22 cellular contexts compared by ENCODE assay signal in genomic region chr6:158969148-158969547, GRCh38. TPM values are rescaled to one million over a fixed set of nuclear protein-coding genes. Genes with fewer than 3 reads are reported as not detected.
A peak's percentile ranks its signal among the peaks of the same experiment; 100 is the strongest.
DNase-seq lines count a peak whose midpoint lies in the region; ATAC-seq, FAIRE-seq and TF ChIP-seq lines count a peak whose summit lies in the region.
"Had no signal": no experiment of that assay in that cellular context is flagged by ENCODE, and none has a peak within 500 bp of the region (broad histone marks: within the 10 kb centered on the region; RNA-seq: fewer than 3 reads in every experiment).

No MANE protein-coding gene starts in this region.

- no peak overlapping the region for H3K4me2 ChIP-seq in OCI-LY7 (ENCODE audit: low read length)
- no peak overlapping the region for H3K4me2 ChIP-seq in K562 (ENCODE audit: insufficient read depth, low read length)
- no peak overlapping the region for H3K4me2 ChIP-seq in mesendoderm (ENCODE audit: low read length)
- H3K4me2 ChIP-seq: BLaER1 treated with 17β-estradiol and CSF1 and Interleukin-3, amounts not matched to agents 10 nM and 100 nM had no signal

- H2AK5ac ChIP-seq in mesendoderm (ENCODE audit: low read length) = no peak overlapping the region

- no peak overlapping the region for H3K56ac ChIP-seq in mesendoderm (ENCODE audit: low read length)

- BruUV-seq in OCI-LY7 (replicated peaks; lab: Mats Ljungman, UMichigan) (no TSS peak), K562 (replicated peaks; lab: Mats Ljungman, UMichigan) (no TSS peak)

- TF ChIP-seq EP300 in K562 (IDR thresholded peaks at IDR 0.05; ENCODE audit: low read length) = no peak

- H3K4me1 Mint-ChIP-seq in type B pancreatic cell (ENCODE audit: unreplicated experiment) = no peaks in the 10 kb centered on the region
- peaks cover 3% of the 10 kb centered on the region for H3K4me1 Mint-ChIP-seq in activated T-cell treated with anti-CD3 and anti-CD28 coated beads, Interleukin-2, amount 50 U/mL, for 24 hours (ENCODE audit: low read depth)

- H4K20me1 ChIP-seq in OCI-LY7 (ENCODE audit: insufficient read depth, low read length) (no peaks in the 10 kb centered on the region), K562 (replicated peaks; ENCODE audit: control insufficient read depth, insufficient read depth, low read length) (no peaks in the 10 kb centered on the region)
- H4K20me1 ChIP-seq: BLaER1 treated with 17β-estradiol and CSF1 and Interleukin-3, amounts not matched to agents 10 nM and 100 nM had no signal

- intact Hi-C loops in OCI-LY7 (cut with micrococcal nuclease; ENCODE audit: unreplicated experiment) = no loop called here
- intact Hi-C loops in K562 (cut with micrococcal nuclease) = no loop called here

- H3K4me3 ChIP-seq in OCI-LY7 (ENCODE audit: low read depth, low read length, poor library complexity, severe bottlenecking) (no peak overlapping the region), K562 (no peak overlapping the region), mesendoderm (ENCODE audit: low read length) (no peak overlapping the region)
- H3K4me3 ChIP-seq: BLaER1 treated with 17β-estradiol and CSF1 and Interleukin-3, amounts not matched to agents 10 nM and 100 nM had no signal

- H3K27ac ChIP-seq in OCI-LY7 (ENCODE audit: low read depth, low read length, poor library complexity, severe bottlenecking) = no peak overlapping the region
- H3K27ac ChIP-seq in K562 (ENCODE audit: extremely low read depth, low read depth, low read length) = no peak overlapping the region
- H3K27ac ChIP-seq in mesendoderm (ENCODE audit: low read depth, low read length) = no peak overlapping the region
- H3K27ac ChIP-seq in RWPE1 = no peak overlapping the region
- H3K27ac ChIP-seq: BLaER1 treated with 17β-estradiol and CSF1 and Interleukin-3, amounts not matched to agents 10 nM and 100 nM had no signal

- H3K9me1 ChIP-seq in K562 (ENCODE audit: control insufficient read depth, insufficient read depth, low read length) = no peaks in the 10 kb centered on the region

- no peak for FAIRE-seq in K562 (lab: Jason Lieb, UNC)
- FAIRE-seq: GM12892 had no signal

- no peak for TF ChIP-seq CTCF in OCI-LY7 (conservative IDR thresholded peaks at IDR 0.05; ENCODE audit: low read length)
- no peak for TF ChIP-seq CTCF in K562 (IDR thresholded peaks at IDR 0.05 in 2 of 3, conservative IDR thresholded peaks at IDR 0.05 in 1 of 3; ENCODE audit: insufficient read depth in 2 of 3, low read depth in 1 of 3, low read length in 3 of 3)
- no peak for TF ChIP-seq CTCF in RWPE1 (conservative IDR thresholded peaks at IDR 0.05; ENCODE audit: low read depth)
- no peak for TF ChIP-seq CTCF in type B pancreatic cell (conservative IDR thresholded peaks at IDR 0.05)

- no peak overlapping the region for H2AFZ ChIP-seq in OCI-LY7 (ENCODE audit: low read length)
- H2AFZ ChIP-seq in K562 (ENCODE audit: low read depth, low read length) = no peak overlapping the region

- no peak overlapping the region for H2BK5ac ChIP-seq in mesendoderm (ENCODE audit: low read length)

- peaks cover 4% of the 10 kb centered on the region for H3K4me1 ChIP-seq in OCI-LY7 (ENCODE audit: insufficient read depth, low read length, poor library complexity, severe bottlenecking)
- no peaks in the 10 kb centered on the region for H3K4me1 ChIP-seq in K562 (replicated peaks in 1 of 2; ENCODE audit: control insufficient read depth in 2 of 2, insufficient read depth in 2 of 2, low read length in 2 of 2)
- H3K4me1 ChIP-seq in mesendoderm (ENCODE audit: control insufficient read depth, low read depth, low read length) = no peaks in the 10 kb centered on the region
- H3K4me1 ChIP-seq: BLaER1 treated with 17β-estradiol and CSF1 and Interleukin-3, amounts not matched to agents 10 nM and 100 nM had no signal

- WGBS in K562 (ENCODE audit: insufficient coverage, low coverage, missing lambda C conversion rate) = 0% methylated on average over 1 of the region's 1 CpG
- WGBS in mesendoderm (ENCODE audit: extremely low coverage, insufficient coverage, low lambda C conversion rate) = no CpG with 5 or more reads among the region's 1 CpG

- H3K79me2 ChIP-seq in OCI-LY7 (ENCODE audit: insufficient read depth, low read depth, low read length) (no peaks in the 10 kb centered on the region), K562 (ENCODE audit: control insufficient read depth, insufficient read depth, low read length) (no peaks in the 10 kb centered on the region), mesendoderm (ENCODE audit: control insufficient read depth, insufficient read depth, low read length) (no peaks in the 10 kb centered on the region)

- H3K27me3 Mint-ChIP-seq in type B pancreatic cell = no peaks in the 10 kb centered on the region
- H3K27me3 Mint-ChIP-seq in activated T-cell treated with anti-CD3 and anti-CD28 coated beads, Interleukin-2, amount 50 U/mL, for 24 hours = no peaks in the 10 kb centered on the region
- H3K27me3 Mint-ChIP-seq: CD8-positive, alpha-beta memory T cell had no signal

- peaks cover 10% of the 10 kb centered on the region; the same call in 1 of the 2 replicates for H3K36me3 ChIP-seq in OCI-LY7 (ENCODE audit: insufficient read depth, low read length)
- no peaks in the 10 kb centered on the region for H3K36me3 ChIP-seq in K562 (ENCODE audit: control insufficient read depth, insufficient read depth, low read length)
- H3K36me3 ChIP-seq in mesendoderm (ENCODE audit: control insufficient read depth, insufficient read depth, low read length) = no peaks in the 10 kb centered on the region

- CTCF ChIA-PET in OCI-LY7 (lab: Charles Lee; ENCODE audit: unreplicated experiment) = no interaction called here
- CTCF ChIA-PET in K562 (lab: Yijun Ruan, JAX; ENCODE audit: low intra/inter-chr PET ratio) = no interaction called here
- CTCF ChIA-PET in RWPE1 (lab: Yijun Ruan, JAX) = no interaction called here

- no peak overlapping the region for H3K18ac ChIP-seq in mesendoderm (ENCODE audit: low read length)

- no peak overlapping the region for H3K9ac ChIP-seq in K562 (ENCODE audit: insufficient read depth in 1 of 2, low read depth in 2 of 2, low read length in 2 of 2)
- no peak overlapping the region for H3K9ac ChIP-seq in mesendoderm (ENCODE audit: low read length)
- H3K9ac ChIP-seq: BLaER1 treated with 17β-estradiol and CSF1 and Interleukin-3, amounts not matched to agents 10 nM and 100 nM had no signal

- TF ChIP-seq RAD21 in K562 (CRISPR knock-in tag; conservative IDR thresholded peaks at IDR 0.05 in 1 of 2, IDR thresholded peaks at IDR 0.05 in 1 of 2) = no peak

- no peak overlapping the region for H3K27ac Mint-ChIP-seq in type B pancreatic cell
- no peak overlapping the region for H3K27ac Mint-ChIP-seq in activated T-cell treated with anti-CD3 and anti-CD28 coated beads, Interleukin-2, amount 50 U/mL, for 24 hours
- H3K27ac Mint-ChIP-seq: CD8-positive, alpha-beta memory T cell; HFFc6 had no signal

- POLR2A ChIA-PET in OCI-LY7 (lab: Charles Lee) (no interaction called here), K562 (lab: Yijun Ruan, JAX) (no interaction called here), RWPE1 (lab: Yijun Ruan, JAX; ENCODE audit: low non-redundant PET) (no interaction called here)

- in situ Hi-C loops in K562 (cut with MboI) = no loop called here

- H4K8ac ChIP-seq in mesendoderm (ENCODE audit: low read depth, low read length) = no peak overlapping the region

- H3K9me3 Mint-ChIP-seq in type B pancreatic cell = peaks cover 11% of the 10 kb centered on the region
- H3K9me3 Mint-ChIP-seq in activated T-cell treated with anti-CD3 and anti-CD28 coated beads, Interleukin-2, amount 50 U/mL, for 24 hours = peaks cover 15% of the 10 kb centered on the region

- peaks cover 20% of the 10 kb centered on the region for H3K36me3 Mint-ChIP-seq in type B pancreatic cell
- peaks cover 11% of the 10 kb centered on the region for H3K36me3 Mint-ChIP-seq in activated T-cell treated with anti-CD3 and anti-CD28 coated beads, Interleukin-2, amount 50 U/mL, for 24 hours (ENCODE audit: low read depth)

- H3K79me1 ChIP-seq in mesendoderm (ENCODE audit: low read length) = no peaks in the 10 kb centered on the region

- no peak for ATAC-seq in K562
- ATAC-seq: Panc1, Right ventricle myocardium inferior had no signal

- H3K4me3 Mint-ChIP-seq in type B pancreatic cell = no peak overlapping the region
- H3K4me3 Mint-ChIP-seq in activated T-cell treated with anti-CD3 and anti-CD28 coated beads, Interleukin-2, amount 50 U/mL, for 24 hours = no peak overlapping the region
- H3K4me3 Mint-ChIP-seq: CD8-positive, alpha-beta memory T cell; HFFc6 had no signal

- no peak for TF ChIP-seq POLR2A in K562 (conservative IDR thresholded peaks at IDR 0.05)

- peaks cover 24% of the 10 kb centered on the region; the same call in 1 of the 2 replicates for H3K9me3 ChIP-seq in OCI-LY7 (ENCODE audit: low read length)
- H3K9me3 ChIP-seq in K562 (replicated peaks; ENCODE audit: control insufficient read depth, insufficient read depth, low read depth, low read length) = peaks cover 4% of the 10 kb centered on the region; the same call in 1 of the 2 replicates

- H2BK15ac ChIP-seq in mesendoderm (replicated peaks; ENCODE audit: low read depth) = no peak overlapping the region

- H2BK120ac ChIP-seq in mesendoderm (ENCODE audit: low read depth, low read length) = no peak overlapping the region

- no peak overlapping the region for H3K4ac ChIP-seq in mesendoderm (ENCODE audit: low read depth, low read length)

- H3K27me3 ChIP-seq in K562 (ENCODE audit: control insufficient read depth in 2 of 2, insufficient read depth in 2 of 2, low read length in 2 of 2) = no peaks in the 10 kb centered on the region
- no peaks in the 10 kb centered on the region for H3K27me3 ChIP-seq in mesendoderm (ENCODE audit: insufficient read depth, low read length, poor library complexity)
- H3K27me3 ChIP-seq: BLaER1 treated with 17β-estradiol and CSF1 and Interleukin-3, amounts not matched to agents 10 nM and 100 nM had no signal

- no peaks in the 10 kb centered on the region for H3K9me2 ChIP-seq in OCI-LY7 (ENCODE audit: insufficient read depth, low read length)

- no peak overlapping the region for H4K5ac ChIP-seq in mesendoderm (ENCODE audit: low read length)

- DNase-seq in NCI-H2171 treated with DMSO at 0.1 percent for 48 hours (lab: John Stamatoyannopoulos, UW) (peak; percentile 15), NCI-H2171 (lab: John Stamatoyannopoulos, UW) (no peak), OCI-LY7 (ENCODE audit: low spot score) (peak; percentile 21), K562 (ENCODE audit: extremely low read depth in 1 of 4, low spot score in 3 of 4) (no peak), mesendoderm (peak; percentile 9), RWPE1 (ENCODE audit: low spot score) (no peak), type B pancreatic cell (ENCODE audit: extremely low spot score, unreplicated experiment) (no peak)
- DNase-seq in activated T-cell treated with anti-CD3 and anti-CD28 coated beads, Interleukin-2, amount 50 U/mL, for 24 hours = no peak
- DNase-seq: 8988T; CD8-positive, alpha-beta memory T cell; DND-41; GF-D8; GOT3; HFFc6; MM.1S; NCI-H1105; NCI-H1694 treated with DMSO at 0.1 percent for 48 hours; NCI-H524 had no signal

- H3K23ac ChIP-seq in mesendoderm (ENCODE audit: low read length) = no peak overlapping the region

RNA-seq across cellular contexts. Expression of gene RSPH3, which starts 30.9 kb away (rescaled TPM):
- 2.7 TPM in 2 replicates for total RNA-seq in OCI-LY7 (2014; rRNA removed; shearing (Covaris generic))
- total RNA-seq in OCI-LY7 (2022) (6.5 and 6.6 TPM in 2 replicates), K562 (2014; rRNA removed) (1.6 and 1.7 TPM in 2 replicates), K562 (2014; rRNA removed; fragmentation: Illumina TruSeq; extraction: Trizol) (1.8 and 1.9 TPM in 2 replicates), K562 (2015; rRNA removed; fragmentation: Illumina TruSeq; extraction: Trizol) (2.0 and 2.3 TPM in 2 replicates), K562 (2021) (2.6 and 2.9 TPM in 2 replicates), type B pancreatic cell (ENCODE audit: low replicate concordance) (9.7 and 11.8 TPM in 2 replicates)
- 1.7 TPM in 2 replicates for total RNA-seq in K562 (2011; cell fraction: chromatin; rRNA removed; ENCODE audit: low replicate concordance)
- total RNA-seq in K562 (2011; cell fraction: nucleolus; rRNA removed) = 0.79 and 0.83 TPM in 2 replicates
- 0.88 and 5.3 TPM in 2 replicates for total RNA-seq in K562 (2011; cell fraction: nucleoplasm; rRNA removed)
- polyA plus RNA-seq in K562 (2011; rRNA removed) (1.2 and 1.3 TPM in 2 replicates), K562 (2014; fragmentation: Illumina TruSeq; extraction: Trizol) (1.3 and 2.1 TPM in 2 replicates), K562 (2014; fragmentation: Nextera tagmentation; extraction: Ambion mirVana) (under 1 TPM; 0.52 to 0.68 TPM), K562 (2014; rRNA removed) (1.3 and 1.5 TPM in 2 replicates)
- polyA plus RNA-seq in K562 (2011; cell fraction: cytosol; rRNA removed) = 0.60 and 1.4 TPM in 2 replicates
- 0.80 and 1.8 TPM in 2 replicates for polyA plus RNA-seq in K562 (2011; cell fraction: nucleus; rRNA removed)
- 2.9 and 4.4 TPM in 2 replicates for polyA plus RNA-seq in K562 (2012)
- 2.1 and 3.6 TPM in 2 replicates for polyA minus RNA-seq in K562 (2011; rRNA and poly(A)+ RNA removed)
- 2.0 TPM in 2 replicates for polyA minus RNA-seq in K562 (2011; cell fraction: cytosol; rRNA and poly(A)+ RNA removed)
- 0.78 and 1.1 TPM in 2 replicates for polyA minus RNA-seq in K562 (2011; cell fraction: nucleus; rRNA and poly(A)+ RNA removed)
- polyA plus RNA-seq in mesendoderm (2013, experiment 1 of 2) = 1.3 TPM
- 1.2 TPM for polyA plus RNA-seq in mesendoderm (2013, experiment 2 of 2)

Comparison
In these comparisons a context has a peak if more than half of its experiments do, and no peak if none do; other contexts are left out.
1. DNase-seq: peak in NCI-H2171 treated with DMSO at 0.1 percent for 48 hours (single experiment), OCI-LY7 (single experiment) and mesendoderm (single experiment); none in NCI-H2171 (single experiment), K562 (0 of 4), RWPE1 (single experiment), type B pancreatic cell (single experiment) and activated T-cell treated with anti-CD3 and anti-CD28 coated beads, Interleukin-2, amount 50 U/mL, for 24 hours (single experiment).